1 cellular context compared by ENCODE assay signal in the genomic region with DNA sequence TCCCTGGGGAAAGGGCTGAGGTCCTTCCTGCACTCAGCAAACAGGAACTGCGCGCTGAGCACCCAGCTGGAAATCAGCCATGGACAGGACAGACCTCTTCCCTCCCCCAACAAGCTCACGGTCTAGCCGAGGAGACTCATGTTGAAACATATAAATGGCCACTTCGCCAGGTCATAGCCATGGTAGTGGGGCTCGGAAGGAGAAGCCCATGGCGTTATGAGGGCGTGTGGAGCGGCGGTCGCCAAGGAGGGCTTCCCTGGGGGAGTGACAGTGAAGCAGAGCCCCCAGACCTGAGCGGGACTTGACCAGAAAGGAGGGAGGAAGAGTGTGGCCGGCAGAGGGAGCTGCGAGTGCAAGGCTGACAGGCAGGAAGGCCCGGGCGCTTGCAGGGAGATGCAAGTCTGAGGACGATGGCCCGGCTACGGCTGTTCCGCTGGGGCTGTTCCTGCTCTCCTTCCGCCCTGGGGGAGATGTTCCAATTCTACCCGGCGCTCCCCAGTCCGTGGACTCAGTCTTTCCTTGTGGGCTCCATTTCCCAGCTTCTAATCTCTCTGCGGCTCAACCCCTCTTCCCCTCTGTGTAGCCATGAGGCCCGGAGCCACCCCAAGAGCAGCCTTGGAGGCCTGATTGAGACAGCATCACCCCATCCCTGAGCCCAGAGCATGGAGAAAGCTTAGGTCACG.
TF ChIP-seq lines count a peak whose summit lies in the region.

No MANE protein-coding gene starts in this region.

TF ChIP-seq in HepG2, 621 proteins besides CTCF, POLR2A, EP300 and RAD21 (continued from another document):
- TF ChIP-seq, protein P1, sequence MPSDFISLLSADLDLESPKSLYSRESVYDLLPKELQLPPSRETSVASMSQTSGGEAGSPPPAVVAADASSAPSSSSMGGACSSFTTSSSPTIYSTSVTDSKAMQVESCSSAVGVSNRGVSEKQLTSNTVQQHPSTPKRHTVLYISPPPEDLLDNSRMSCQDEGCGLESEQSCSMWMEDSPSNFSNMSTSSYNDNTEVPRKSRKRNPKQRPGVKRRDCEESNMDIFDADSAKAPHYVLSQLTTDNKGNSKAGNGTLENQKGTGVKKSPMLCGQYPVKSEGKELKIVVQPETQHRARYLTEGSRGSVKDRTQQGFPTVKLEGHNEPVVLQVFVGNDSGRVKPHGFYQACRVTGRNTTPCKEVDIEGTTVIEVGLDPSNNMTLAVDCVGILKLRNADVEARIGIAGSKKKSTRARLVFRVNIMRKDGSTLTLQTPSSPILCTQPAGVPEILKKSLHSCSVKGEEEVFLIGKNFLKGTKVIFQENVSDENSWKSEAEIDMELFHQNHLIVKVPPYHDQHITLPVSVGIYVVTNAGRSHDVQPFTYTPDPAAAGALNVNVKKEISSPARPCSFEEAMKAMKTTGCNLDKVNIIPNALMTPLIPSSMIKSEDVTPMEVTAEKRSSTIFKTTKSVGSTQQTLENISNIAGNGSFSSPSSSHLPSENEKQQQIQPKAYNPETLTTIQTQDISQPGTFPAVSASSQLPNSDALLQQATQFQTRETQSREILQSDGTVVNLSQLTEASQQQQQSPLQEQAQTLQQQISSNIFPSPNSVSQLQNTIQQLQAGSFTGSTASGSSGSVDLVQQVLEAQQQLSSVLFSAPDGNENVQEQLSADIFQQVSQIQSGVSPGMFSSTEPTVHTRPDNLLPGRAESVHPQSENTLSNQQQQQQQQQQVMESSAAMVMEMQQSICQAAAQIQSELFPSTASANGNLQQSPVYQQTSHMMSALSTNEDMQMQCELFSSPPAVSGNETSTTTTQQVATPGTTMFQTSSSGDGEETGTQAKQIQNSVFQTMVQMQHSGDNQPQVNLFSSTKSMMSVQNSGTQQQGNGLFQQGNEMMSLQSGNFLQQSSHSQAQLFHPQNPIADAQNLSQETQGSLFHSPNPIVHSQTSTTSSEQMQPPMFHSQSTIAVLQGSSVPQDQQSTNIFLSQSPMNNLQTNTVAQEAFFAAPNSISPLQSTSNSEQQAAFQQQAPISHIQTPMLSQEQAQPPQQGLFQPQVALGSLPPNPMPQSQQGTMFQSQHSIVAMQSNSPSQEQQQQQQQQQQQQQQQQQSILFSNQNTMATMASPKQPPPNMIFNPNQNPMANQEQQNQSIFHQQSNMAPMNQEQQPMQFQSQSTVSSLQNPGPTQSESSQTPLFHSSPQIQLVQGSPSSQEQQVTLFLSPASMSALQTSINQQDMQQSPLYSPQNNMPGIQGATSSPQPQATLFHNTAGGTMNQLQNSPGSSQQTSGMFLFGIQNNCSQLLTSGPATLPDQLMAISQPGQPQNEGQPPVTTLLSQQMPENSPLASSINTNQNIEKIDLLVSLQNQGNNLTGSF (CRISPR knock-in tag; IDR thresholded peaks at IDR 0.05): no peak
- TF ChIP-seq ZNF891 (CRISPR knock-in tag; IDR thresholded peaks at IDR 0.05): peak; percentile 74; the same call in 1 of the 2 replicates
- TF ChIP-seq ZNF333 (CRISPR knock-in tag; IDR thresholded peaks at IDR 0.05; ENCODE audit: borderline replicate concordance): no peak
- TF ChIP-seq ZNF253 (CRISPR knock-in tag; IDR thresholded peaks at IDR 0.05; ENCODE audit: borderline replicate concordance): no peak
- no peak for TF ChIP-seq NR2C2 (CRISPR knock-in tag; IDR thresholded peaks at IDR 0.05; ENCODE audit: borderline replicate concordance)
- TF ChIP-seq HMG20B (CRISPR knock-in tag; conservative IDR thresholded peaks at IDR 0.05): no peak
- no peak for TF ChIP-seq ZNF670 (CRISPR knock-in tag; IDR thresholded peaks at IDR 0.05; ENCODE audit: borderline replicate concordance)
- TF ChIP-seq NONO (IDR thresholded peaks at IDR 0.05): no peak
- no peak for TF ChIP-seq NONO (CRISPR knock-in tag; conservative IDR thresholded peaks at IDR 0.05)
- TF ChIP-seq ZNF547 (CRISPR knock-in tag; IDR thresholded peaks at IDR 0.05): no peak; the same call in 1 of the 2 replicates
- TF ChIP-seq RAD51 (IDR thresholded peaks at IDR 0.05; ENCODE audit: borderline replicate concordance): no peak
- no peak for TF ChIP-seq ZMYM3 (CRISPR knock-in tag; IDR thresholded peaks at IDR 0.05)
- TF ChIP-seq ZNF44 (CRISPR knock-in tag; IDR thresholded peaks at IDR 0.05): no peak
- no peak for TF ChIP-seq ZNF776 (CRISPR knock-in tag; IDR thresholded peaks at IDR 0.05)
- TF ChIP-seq HNRNPK (IDR thresholded peaks at IDR 0.05; ENCODE audit: low read depth, low read length, poor library complexity, severe bottlenecking): no peak
- TF ChIP-seq RFX3 (CRISPR knock-in tag; IDR thresholded peaks at IDR 0.05): no peak
- TF ChIP-seq ZNF292 (CRISPR knock-in tag; IDR thresholded peaks at IDR 0.05; ENCODE audit: borderline replicate concordance, low read depth): peak; percentile 51; the same call in 1 of the 2 replicates
- TF ChIP-seq, protein P2, sequence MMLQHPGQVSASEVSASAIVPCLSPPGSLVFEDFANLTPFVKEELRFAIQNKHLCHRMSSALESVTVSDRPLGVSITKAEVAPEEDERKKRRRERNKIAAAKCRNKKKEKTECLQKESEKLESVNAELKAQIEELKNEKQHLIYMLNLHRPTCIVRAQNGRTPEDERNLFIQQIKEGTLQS (CRISPR knock-in tag; IDR thresholded peaks at IDR 0.05): no peak
- TF ChIP-seq TBX2 (CRISPR knock-in tag; IDR thresholded peaks at IDR 0.05; ENCODE audit: borderline replicate concordance): peak; percentile 73
- TF ChIP-seq ZNF564 (CRISPR knock-in tag; IDR thresholded peaks at IDR 0.05): no peak
- TF ChIP-seq, protein P3, sequence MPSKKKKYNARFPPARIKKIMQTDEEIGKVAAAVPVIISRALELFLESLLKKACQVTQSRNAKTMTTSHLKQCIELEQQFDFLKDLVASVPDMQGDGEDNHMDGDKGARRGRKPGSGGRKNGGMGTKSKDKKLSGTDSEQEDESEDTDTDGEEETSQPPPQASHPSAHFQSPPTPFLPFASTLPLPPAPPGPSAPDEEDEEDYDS (CRISPR knock-in tag; IDR thresholded peaks at IDR 0.05): no peak
- TF ChIP-seq, protein P4, sequence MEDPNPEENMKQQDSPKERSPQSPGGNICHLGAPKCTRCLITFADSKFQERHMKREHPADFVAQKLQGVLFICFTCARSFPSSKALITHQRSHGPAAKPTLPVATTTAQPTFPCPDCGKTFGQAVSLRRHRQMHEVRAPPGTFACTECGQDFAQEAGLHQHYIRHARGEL (CRISPR knock-in tag; IDR thresholded peaks at IDR 0.05): no peak
- no peak for TF ChIP-seq ZFYVE20 (CRISPR knock-in tag; IDR thresholded peaks at IDR 0.05; ENCODE audit: borderline replicate concordance, low read depth)
- TF ChIP-seq SSRP1 (CRISPR knock-in tag; IDR thresholded peaks at IDR 0.05): no peak
- TF ChIP-seq AHR (CRISPR knock-in tag; IDR thresholded peaks at IDR 0.05): no peak
- no peak for TF ChIP-seq SIN3B (IDR thresholded peaks at IDR 0.05; ENCODE audit: low read length)
- TF ChIP-seq MAZ (IDR thresholded peaks at IDR 0.05; ENCODE audit: borderline replicate concordance, low read depth, low read length): no peak
- TF ChIP-seq MAZ (CRISPR knock-in tag; IDR thresholded peaks at IDR 0.05; ENCODE audit: low read depth): peak; percentile 79
- TF ChIP-seq, protein P5, sequence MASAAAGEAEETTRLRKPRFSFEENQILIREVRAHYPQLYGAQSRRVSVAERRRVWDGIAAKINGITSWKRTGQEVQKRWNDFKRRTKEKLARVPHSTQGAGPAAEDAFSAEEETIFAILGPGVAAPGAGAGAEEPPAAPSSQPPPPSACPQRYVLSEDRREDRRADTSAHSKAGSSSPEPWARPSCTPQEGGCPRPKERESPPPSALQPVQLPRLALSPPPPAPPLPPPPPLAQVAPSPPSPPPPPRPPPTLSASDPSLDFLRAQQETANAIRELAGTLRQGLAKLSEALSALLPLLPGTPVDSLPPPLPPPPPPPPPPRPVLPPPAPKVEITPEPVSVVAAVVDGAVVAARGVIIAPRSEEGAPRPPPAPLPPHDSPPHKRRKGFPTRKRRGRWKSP (CRISPR knock-in tag; IDR thresholded peaks at IDR 0.05): no peak
- no peak for TF ChIP-seq ZNF264 (CRISPR knock-in tag; IDR thresholded peaks at IDR 0.05)
- no peak for TF ChIP-seq ZNF446 (CRISPR knock-in tag; IDR thresholded peaks at IDR 0.05)
- 0 out of 2 replicates have a peak, but pooled peaks have one; percentile 41 for TF ChIP-seq NFKB2 (CRISPR knock-in tag; IDR thresholded peaks at IDR 0.05; ENCODE audit: borderline replicate concordance)
- no peak for TF ChIP-seq CEBPB (IDR thresholded peaks at IDR 0.05; ENCODE audit: borderline replicate concordance, low read depth, low read length)
- TF ChIP-seq ZNF484 (CRISPR knock-in tag; IDR thresholded peaks at IDR 0.05; ENCODE audit: borderline replicate concordance, low read depth): no peak
- no peak for TF ChIP-seq BRD4 (CRISPR knock-in tag; IDR thresholded peaks at IDR 0.05)
- TF ChIP-seq REL (CRISPR knock-in tag; conservative IDR thresholded peaks at IDR 0.05): no peak
- TF ChIP-seq ZNF510 (CRISPR knock-in tag; IDR thresholded peaks at IDR 0.05; ENCODE audit: low read depth): no peak
- no peak for TF ChIP-seq SAFB2 (CRISPR knock-in tag; IDR thresholded peaks at IDR 0.05; ENCODE audit: borderline replicate concordance, low read depth)
- TF ChIP-seq, protein P6, sequence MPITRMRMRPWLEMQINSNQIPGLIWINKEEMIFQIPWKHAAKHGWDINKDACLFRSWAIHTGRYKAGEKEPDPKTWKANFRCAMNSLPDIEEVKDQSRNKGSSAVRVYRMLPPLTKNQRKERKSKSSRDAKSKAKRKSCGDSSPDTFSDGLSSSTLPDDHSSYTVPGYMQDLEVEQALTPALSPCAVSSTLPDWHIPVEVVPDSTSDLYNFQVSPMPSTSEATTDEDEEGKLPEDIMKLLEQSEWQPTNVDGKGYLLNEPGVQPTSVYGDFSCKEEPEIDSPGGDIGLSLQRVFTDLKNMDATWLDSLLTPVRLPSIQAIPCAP (CRISPR knock-in tag; IDR thresholded peaks at IDR 0.05; ENCODE audit: low read depth): no peak
- no peak for TF ChIP-seq ZNF335 (CRISPR knock-in tag; IDR thresholded peaks at IDR 0.05)
- TF ChIP-seq RNF2 (conservative IDR thresholded peaks at IDR 0.05; ENCODE audit: low read depth): no peak
- no peak for TF ChIP-seq CBX1 (IDR thresholded peaks at IDR 0.05; ENCODE audit: low read depth)
- TF ChIP-seq, protein P7, sequence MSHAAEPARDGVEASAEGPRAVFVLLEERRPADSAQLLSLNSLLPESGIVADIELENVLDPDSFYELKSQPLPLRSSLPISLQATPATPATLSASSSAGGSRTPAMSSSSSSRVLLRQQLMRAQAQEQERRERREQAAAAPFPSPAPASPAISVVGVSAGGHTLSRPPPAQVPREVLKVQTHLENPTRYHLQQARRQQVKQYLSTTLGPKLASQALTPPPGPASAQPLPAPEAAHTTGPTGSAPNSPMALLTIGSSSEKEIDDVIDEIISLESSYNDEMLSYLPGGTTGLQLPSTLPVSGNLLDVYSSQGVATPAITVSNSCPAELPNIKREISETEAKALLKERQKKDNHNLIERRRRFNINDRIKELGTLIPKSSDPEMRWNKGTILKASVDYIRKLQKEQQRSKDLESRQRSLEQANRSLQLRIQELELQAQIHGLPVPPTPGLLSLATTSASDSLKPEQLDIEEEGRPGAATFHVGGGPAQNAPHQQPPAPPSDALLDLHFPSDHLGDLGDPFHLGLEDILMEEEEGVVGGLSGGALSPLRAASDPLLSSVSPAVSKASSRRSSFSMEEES (CRISPR knock-in tag; IDR thresholded peaks at IDR 0.05): no peak
- TF ChIP-seq, protein P8, sequence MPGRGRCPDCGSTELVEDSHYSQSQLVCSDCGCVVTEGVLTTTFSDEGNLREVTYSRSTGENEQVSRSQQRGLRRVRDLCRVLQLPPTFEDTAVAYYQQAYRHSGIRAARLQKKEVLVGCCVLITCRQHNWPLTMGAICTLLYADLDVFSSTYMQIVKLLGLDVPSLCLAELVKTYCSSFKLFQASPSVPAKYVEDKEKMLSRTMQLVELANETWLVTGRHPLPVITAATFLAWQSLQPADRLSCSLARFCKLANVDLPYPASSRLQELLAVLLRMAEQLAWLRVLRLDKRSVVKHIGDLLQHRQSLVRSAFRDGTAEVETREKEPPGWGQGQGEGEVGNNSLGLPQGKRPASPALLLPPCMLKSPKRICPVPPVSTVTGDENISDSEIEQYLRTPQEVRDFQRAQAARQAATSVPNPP (CRISPR knock-in tag; IDR thresholded peaks at IDR 0.05): no peak
TF ChIP-seq in HepG2: peak in this region for 104.
